ENCODE assay signal across 8 cellular contexts in the genomic region with DNA sequence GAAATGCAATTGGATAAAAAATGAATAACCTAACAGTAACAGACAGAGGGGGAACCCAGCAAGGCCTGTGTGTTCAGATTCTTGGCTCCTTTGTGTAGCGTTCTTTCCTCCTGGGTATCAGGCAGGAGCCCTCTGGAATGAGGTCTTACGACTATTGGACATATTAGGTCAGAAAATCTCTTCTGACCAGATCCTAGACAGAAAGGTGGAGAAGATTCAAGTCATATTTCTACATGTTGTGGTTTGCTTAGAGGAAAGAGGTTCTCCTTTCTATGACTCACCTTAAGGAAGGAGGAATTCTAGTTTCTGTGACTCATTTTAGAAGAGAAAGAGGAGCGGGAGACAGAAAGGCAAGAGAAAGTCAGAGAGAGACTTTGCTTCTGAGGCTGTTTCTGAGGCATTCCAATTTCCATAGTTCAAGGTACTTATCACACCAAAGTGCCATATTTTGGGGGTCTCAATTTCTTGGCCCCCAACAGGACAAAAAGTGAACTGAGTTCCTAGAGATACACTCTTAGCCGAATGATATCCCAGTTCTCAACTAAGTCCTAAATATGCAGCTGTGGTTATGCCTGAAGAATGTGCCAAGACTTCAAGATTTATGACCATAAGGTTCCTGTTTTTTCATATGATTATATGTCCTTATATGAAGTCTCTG.
DNase-seq lines count a peak whose midpoint lies in the region; ATAC-seq and TF ChIP-seq lines count a peak whose summit lies in the region.

No MANE protein-coding gene starts in this region.

- peaks cover 4% of the 10 kb centered on the region for H3K4me1 Mint-ChIP-seq in mesothelial cell of epicardium

- peak; percentile 62 for ATAC-seq in GM18867 (IDR thresholded peaks at IDR 0.05; ENCODE audit: unreplicated experiment)
- peak; percentile 92 for ATAC-seq in HG02973 (IDR thresholded peaks at IDR 0.05; ENCODE audit: unreplicated experiment)
- peak; percentile 92 for ATAC-seq in RWPE2 (ENCODE audit: low read depth)

- no peaks in the 10 kb centered on the region for H3K9me3 ChIP-seq in RWPE2 (ENCODE audit: severe bottlenecking)

- H3K27me3 Mint-ChIP-seq in mesothelial cell of epicardium (ENCODE audit: low read depth): no peaks in the 10 kb centered on the region

- peaks cover 20% of the 10 kb centered on the region for H3K4me1 ChIP-seq in RWPE2 (ENCODE audit: insufficient read depth, poor library complexity, severe bottlenecking)

- H3K4me3 ChIP-seq in RWPE2 (ENCODE audit: severe bottlenecking): no peak overlapping the region

- H3K9me3 Mint-ChIP-seq in mesothelial cell of epicardium: no peaks in the 10 kb centered on the region

- in situ Hi-C loops in GM13977 (cut with MboI; ENCODE audit: low pct_unique_long_range_greater_than_20kb, low sequenced_read_pairs, unreplicated experiment): no loop called here

- peak overlapping the region; percentile 94 for H3K27ac ChIP-seq in RWPE2 (ENCODE audit: poor library complexity, severe bottlenecking)

- no peak overlapping the region for H3K27ac Mint-ChIP-seq in mesothelial cell of epicardium

- H3K27me3 ChIP-seq in RWPE2 (ENCODE audit: insufficient read depth, poor library complexity, severe bottlenecking): no peaks in the 10 kb centered on the region

- no peaks in the 10 kb centered on the region for H3K36me3 ChIP-seq in RWPE2 (ENCODE audit: low read depth)

- no peaks in the 10 kb centered on the region for H3K36me3 Mint-ChIP-seq in mesothelial cell of epicardium

- no peak overlapping the region for H3K4me3 Mint-ChIP-seq in mesothelial cell of epicardium

- no peak for DNase-seq in RWPE2 (ENCODE audit: low spot score)
- DNase-seq in mesothelial cell of epicardium (ENCODE audit: low spot score in 2 of 2, unreplicated experiment in 2 of 2): no peak
- DNase-seq in cerebellar cortex (ENCODE audit: low spot score): no peak
- no peak for DNase-seq in GM13977 (ENCODE audit: low spot score)
- no peak for DNase-seq in RPMI8226
- no peak for DNase-seq in stimulated activated CD4-positive, alpha-beta T cell treated with anti-CD3 and anti-CD28 coated beads, Interleukin-15, amount 100 ng/mL, for 24 hours

- no peak for TF ChIP-seq CTCF in RWPE2 (IDR thresholded peaks at IDR 0.05; ENCODE audit: poor library complexity, severe bottlenecking)
- peak; percentile 33 for TF ChIP-seq CTCF in mesothelial cell of epicardium (IDR thresholded peaks at IDR 0.05; ENCODE audit: unreplicated experiment)
- no peak for TF ChIP-seq CTCF in GM13977 (IDR thresholded peaks at IDR 0.05; ENCODE audit: extremely low read depth, insufficient read depth, missing control alignments)
